Comparison of ENCODE assay signal across 8 cellular contexts in genomic region chr5:171418982-171419662, GRCh38. TPM values are rescaled to one million over a fixed set of nuclear protein-coding genes. Genes with fewer than 3 reads are reported as not detected.
A peak's percentile ranks its signal among the peaks of the same experiment; 100 is the strongest.
DNase-seq lines count a peak whose midpoint lies in the region; ATAC-seq and TF ChIP-seq lines count a peak whose summit lies in the region.

TSS of gene FGF18 (plus strand) at chr5:171419647. CDS start at chr5:171420200, 553 bp downstream.

- no peaks in the 10 kb centered on the region for H3K36me3 ChIP-seq in right lobe of liver

- peaks cover 0 to 27% (median 10%) of the 10 kb centered on the region in 4 donors for H3K4me1 ChIP-seq in right lobe of liver

- peaks cover 0 to 10% of the 10 kb centered on the region in 2 donors for H3K27me3 ChIP-seq in right lobe of liver

- intact Hi-C loops in right lobe of liver (cut with DNase I): loop anchor here in 1 of 2 donors (10.0 kb wide), 1 partner anchor 486 kb away; no protein-coding TSS in a partner anchor

- 0% methylated on average over 3 of the region's 70 CpGs for WGBS in right lobe of liver (ENCODE audit: insufficient coverage, low coverage, low lambda C conversion rate, missing lambda C conversion rate)

- TF ChIP-seq POLR2A in right lobe of liver (IDR thresholded peaks at IDR 0.05): no peak

- TF ChIP-seq CTCF in right lobe of liver (IDR thresholded peaks at IDR 0.05): peak in 3 of 4 donors; percentile 1 to 19 (median 14)

- no peaks in the 10 kb centered on the region for H3K9me3 ChIP-seq in right lobe of liver

- DNase-seq in AG08396 (ENCODE audit: low spot score): peak; percentile 67
- DNase-seq in T-helper 2 cell: peak in 3 of 5 experiments; percentile 27 to 41 (median 39)
- peak; percentile 53 for DNase-seq in dermis blood vessel endothelial cell
- no peak for DNase-seq in right lobe of liver
- peak; percentile 26 for DNase-seq in stimulated activated naive CD4-positive, alpha-beta T cell treated with Interleukin-2 at 50 U/mL for 16 hours (lab: John Stamatoyannopoulos, UW)
- no peak for DNase-seq in GM19240 (ENCODE audit: insufficient read length, low spot score)

- peak within 1 kb of the TSS in 1 of 3 donors; percentile 37 for H3K4me3 ChIP-seq in right lobe of liver

- ATAC-seq in GM18870 (IDR thresholded peaks at IDR 0.05; ENCODE audit: unreplicated experiment) (peak; percentile 11), HG03571 (IDR thresholded peaks at IDR 0.05; ENCODE audit: unreplicated experiment) (peak; percentile 43), right lobe of liver (peak; percentile 8 to 33 (median 30))

- no peak within 1 kb of the TSS for H3K27ac ChIP-seq in right lobe of liver

RNA-seq across cellular contexts. Expression of gene FGF18, which starts in this region (rescaled TPM):
- total RNA-seq in dermis blood vessel endothelial cell (not detected in 2 replicates), right lobe of liver (under 1 TPM in 1 of 6 experiments, not detected in 5; 0.12 TPM)

Comparison
In these comparisons a context has a peak if more than half of its experiments do, and no peak if none do; other contexts are left out.
1. Peak in DNase-seq in dermis blood vessel endothelial cell; RNA of the gene not detected or under 1 TPM.
2. Peak in ATAC-seq in right lobe of liver; RNA of the gene not detected or under 1 TPM.
3. DNase-seq: peak in AG08396 (single experiment), T-helper 2 cell (3 of 5) and stimulated activated naive CD4-positive, alpha-beta T cell treated with Interleukin-2 at 50 U/mL for 16 hours (single experiment); none in right lobe of liver (0 of 3) and GM19240 (single experiment).
4. Peak in every context shown above with its lines, with median percentiles within 50 percentile points of each other: ATAC-seq.